ENCODE assay signal across 18 cellular contexts in the genomic region with DNA sequence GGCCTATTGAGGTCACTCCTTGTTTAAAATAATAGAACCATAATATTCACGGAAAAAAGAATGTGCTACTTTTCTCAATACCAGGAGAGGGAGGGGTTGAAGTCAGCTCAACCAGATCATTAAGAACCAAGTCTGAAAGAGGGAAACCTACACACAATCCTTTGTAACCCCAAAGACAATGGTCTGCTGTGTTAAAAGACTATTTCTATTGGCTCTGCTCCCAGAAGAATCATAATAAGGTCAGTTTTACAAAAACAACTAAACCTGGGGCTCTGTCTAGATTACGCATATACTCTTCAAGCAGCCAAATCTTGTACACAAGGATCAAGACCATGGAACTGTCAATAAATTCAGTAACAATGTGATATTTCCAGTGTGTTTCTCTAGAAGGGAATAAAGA.
"Had no signal": no experiment of that assay in that cellular context is flagged by ENCODE, and none has a peak within 500 bp of the region (broad histone marks: within the 10 kb centered on the region; RNA-seq: fewer than 3 reads in every experiment).

No MANE protein-coding gene starts in this region.

- DNase-seq: activated CD4-positive, alpha-beta T cell treated with anti-CD3 and anti-CD28 coated beads, Interleukin-2, amount 50 U/mL, for 1 hour; activated CD4-positive, CD25-positive, alpha-beta regulatory T cell treated with anti-CD3 and anti-CD28 coated beads, Interleukin-2, amount 50 U/mL, for 72 hours; activated CD8-positive, alpha-beta T cell treated with anti-CD3 and anti-CD28 coated beads, Interleukin-2, amount 10 ng/mL, durations not matched to agents 7 days and 5 days; activated gamma-delta T cell; effector CD8-positive, alpha-beta T cell; hippocampal formation; left colon; naive thymus-derived CD8-positive, alpha-beta T cell; SK-N-SH; stimulated activated CD4-positive, alpha-beta T cell treated with anti-CD3 and anti-CD28 coated beads, Interleukin-4, amount 100 ng/mL, for 4 hours; tibial artery; WERI-Rb-1 had no signal

- H3K4me3 ChIP-seq: ascending aorta, cardiac muscle cell, lung, prostate gland, right atrium auricular region, tibial artery had no signal

- H3K36me3 ChIP-seq: ascending aorta, cardiac muscle cell, prostate gland, right atrium auricular region, tibial artery, WERI-Rb-1 had no signal

- H3K9me3 ChIP-seq: ascending aorta, prostate gland, right atrium auricular region, SK-N-SH, tibial artery had no signal

- H3K27me3 ChIP-seq: ascending aorta, cardiac muscle cell, right atrium auricular region, tibial artery had no signal

- H3K4me1 ChIP-seq: ascending aorta, prostate gland, right atrium auricular region, tibial artery had no signal

- ATAC-seq: activated CD8-positive, alpha-beta T cell treated with anti-CD3 and anti-CD28 coated beads, Interleukin-2, amount 10 ng/mL, durations not matched to agents 7 days and 5 days; activated naive CD4-positive, alpha-beta T cell treated with anti-CD3 and anti-CD28 coated beads, Interleukin-2, amount 50 U/mL, for 72 hours; left colon; naive thymus-derived CD8-positive, alpha-beta T cell had no signal
